ENCODE assay signal across 1 cellular context in the genomic region with DNA sequence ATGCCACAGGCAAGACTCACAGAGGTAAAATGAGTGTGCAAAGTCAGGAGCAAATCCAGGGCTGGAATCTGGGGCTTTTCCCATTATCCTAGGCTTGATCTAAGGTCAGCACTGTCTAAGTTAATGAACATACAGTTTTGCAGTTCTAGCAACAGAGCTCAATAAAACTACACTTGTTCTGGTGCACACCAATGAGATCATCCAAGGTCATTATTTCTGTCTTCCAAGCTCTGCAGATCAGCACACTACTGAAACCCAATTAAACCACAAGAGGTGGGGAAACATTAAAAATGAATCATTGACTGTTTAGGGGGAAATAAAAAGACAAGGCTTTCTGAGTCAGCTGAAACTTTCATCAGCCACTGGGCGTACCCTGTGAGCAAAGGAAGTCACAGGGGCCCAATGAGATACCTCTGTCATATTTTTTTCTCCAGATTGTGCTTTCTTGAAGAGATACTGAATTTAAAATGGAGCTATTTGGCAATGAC.
TF ChIP-seq lines count a peak whose summit lies in the region.

No MANE protein-coding gene starts in this region.

TF ChIP-seq in GM12878, 131 proteins besides CTCF, POLR2A, EP300 and RAD21 (continued from another document):
- TF ChIP-seq, protein P1, sequence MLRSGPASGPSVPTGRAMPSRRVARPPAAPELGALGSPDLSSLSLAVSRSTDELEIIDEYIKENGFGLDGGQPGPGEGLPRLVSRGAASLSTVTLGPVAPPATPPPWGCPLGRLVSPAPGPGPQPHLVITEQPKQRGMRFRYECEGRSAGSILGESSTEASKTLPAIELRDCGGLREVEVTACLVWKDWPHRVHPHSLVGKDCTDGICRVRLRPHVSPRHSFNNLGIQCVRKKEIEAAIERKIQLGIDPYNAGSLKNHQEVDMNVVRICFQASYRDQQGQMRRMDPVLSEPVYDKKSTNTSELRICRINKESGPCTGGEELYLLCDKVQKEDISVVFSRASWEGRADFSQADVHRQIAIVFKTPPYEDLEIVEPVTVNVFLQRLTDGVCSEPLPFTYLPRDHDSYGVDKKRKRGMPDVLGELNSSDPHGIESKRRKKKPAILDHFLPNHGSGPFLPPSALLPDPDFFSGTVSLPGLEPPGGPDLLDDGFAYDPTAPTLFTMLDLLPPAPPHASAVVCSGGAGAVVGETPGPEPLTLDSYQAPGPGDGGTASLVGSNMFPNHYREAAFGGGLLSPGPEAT (IDR thresholded peaks at IDR 0.05; ENCODE audit: low read depth): no peak
- TF ChIP-seq IKZF2 (IDR thresholded peaks at IDR 0.05) (peak in 1 of 2 experiments; percentile 23; a peak in 1 of 4 replicates), RBBP5 (conservative IDR thresholded peaks at IDR 0.05) (no peak), PAX5 (IDR thresholded peaks at IDR 0.05; ENCODE audit: borderline replicate concordance, low read depth, low read length) (no peak), KLF5 (IDR thresholded peaks at IDR 0.05; ENCODE audit: partially characterized antibody) (no peak), BCL11A (IDR thresholded peaks at IDR 0.05; ENCODE audit: low read depth, low read length) (0 out of 2 replicates have a peak, but pooled peaks have one; percentile 21), ATF7 (IDR thresholded peaks at IDR 0.05; ENCODE audit: low read depth) (peak; percentile 19; the same call in 1 of the 2 replicates), ETV6 (conservative IDR thresholded peaks at IDR 0.05 in 1 of 2, IDR thresholded peaks at IDR 0.05 in 1 of 2; ENCODE audit: borderline replicate concordance in 1 of 2, low read depth in 1 of 2) (peak in 1 of 2 experiments; percentile 61; a peak in 1 of 4 replicates), CREM (IDR thresholded peaks at IDR 0.05; ENCODE audit: low read depth) (peak; percentile 61; the same call in 1 of the 2 replicates), NFIC (IDR thresholded peaks at IDR 0.05; ENCODE audit: low read depth, low read length) (peak; percentile 81), HDGF (IDR thresholded peaks at IDR 0.05) (no peak), IKZF1 (conservative IDR thresholded peaks at IDR 0.05) (no peak; the same call in 1 of the 2 replicates), ZBED1 (IDR thresholded peaks at IDR 0.05; ENCODE audit: borderline replicate concordance) (peak; percentile 52; the same call in 1 of the 2 replicates), SUZ12 (IDR thresholded peaks at IDR 0.05; ENCODE audit: unreplicated experiment) (no peak), ZNF217 (IDR thresholded peaks at IDR 0.05) (no peak), EED (IDR thresholded peaks at IDR 0.05; ENCODE audit: low read depth) (peak; percentile 34; the same call in 1 of the 2 replicates), KAT2A (conservative IDR thresholded peaks at IDR 0.05; ENCODE audit: control insufficient read depth, low read depth, low read length) (no peak), NR2F1 (conservative IDR thresholded peaks at IDR 0.05) (no peak), KDM1A (IDR thresholded peaks at IDR 0.05; ENCODE audit: borderline replicate concordance) (no peak), STAT1 (conservative IDR thresholded peaks at IDR 0.05) (no peak), BHLHE40 (IDR thresholded peaks at IDR 0.05; ENCODE audit: borderline replicate concordance in 1 of 2, low read depth in 2 of 2, low read length in 1 of 2) (peak; percentile 39 to 48; a peak in 2 of 4 replicates), FOXM1 (IDR thresholded peaks at IDR 0.05; ENCODE audit: low read depth, low read length) (peak; percentile 72; the same call in 1 of the 2 replicates), MTA2 (IDR thresholded peaks at IDR 0.05; ENCODE audit: low read depth) (0 out of 2 replicates have a peak, but pooled peaks have one; percentile 12), TARDBP (IDR thresholded peaks at IDR 0.05; ENCODE audit: borderline replicate concordance) (no peak), JUNB (IDR thresholded peaks at IDR 0.05) (peak; percentile 60), LARP7 (IDR thresholded peaks at IDR 0.05) (no peak)
- TF ChIP-seq, protein P2, sequence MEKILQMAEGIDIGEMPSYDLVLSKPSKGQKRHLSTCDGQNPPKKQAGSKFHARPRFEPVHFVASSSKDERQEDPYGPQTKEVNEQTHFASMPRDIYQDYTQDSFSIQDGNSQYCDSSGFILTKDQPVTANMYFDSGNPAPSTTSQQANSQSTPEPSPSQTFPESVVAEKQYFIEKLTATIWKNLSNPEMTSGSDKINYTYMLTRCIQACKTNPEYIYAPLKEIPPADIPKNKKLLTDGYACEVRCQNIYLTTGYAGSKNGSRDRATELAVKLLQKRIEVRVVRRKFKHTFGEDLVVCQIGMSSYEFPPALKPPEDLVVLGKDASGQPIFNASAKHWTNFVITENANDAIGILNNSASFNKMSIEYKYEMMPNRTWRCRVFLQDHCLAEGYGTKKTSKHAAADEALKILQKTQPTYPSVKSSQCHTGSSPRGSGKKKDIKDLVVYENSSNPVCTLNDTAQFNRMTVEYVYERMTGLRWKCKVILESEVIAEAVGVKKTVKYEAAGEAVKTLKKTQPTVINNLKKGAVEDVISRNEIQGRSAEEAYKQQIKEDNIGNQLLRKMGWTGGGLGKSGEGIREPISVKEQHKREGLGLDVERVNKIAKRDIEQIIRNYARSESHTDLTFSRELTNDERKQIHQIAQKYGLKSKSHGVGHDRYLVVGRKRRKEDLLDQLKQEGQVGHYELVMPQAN (conservative IDR thresholded peaks at IDR 0.05): no peak
- TF ChIP-seq, protein P3, sequence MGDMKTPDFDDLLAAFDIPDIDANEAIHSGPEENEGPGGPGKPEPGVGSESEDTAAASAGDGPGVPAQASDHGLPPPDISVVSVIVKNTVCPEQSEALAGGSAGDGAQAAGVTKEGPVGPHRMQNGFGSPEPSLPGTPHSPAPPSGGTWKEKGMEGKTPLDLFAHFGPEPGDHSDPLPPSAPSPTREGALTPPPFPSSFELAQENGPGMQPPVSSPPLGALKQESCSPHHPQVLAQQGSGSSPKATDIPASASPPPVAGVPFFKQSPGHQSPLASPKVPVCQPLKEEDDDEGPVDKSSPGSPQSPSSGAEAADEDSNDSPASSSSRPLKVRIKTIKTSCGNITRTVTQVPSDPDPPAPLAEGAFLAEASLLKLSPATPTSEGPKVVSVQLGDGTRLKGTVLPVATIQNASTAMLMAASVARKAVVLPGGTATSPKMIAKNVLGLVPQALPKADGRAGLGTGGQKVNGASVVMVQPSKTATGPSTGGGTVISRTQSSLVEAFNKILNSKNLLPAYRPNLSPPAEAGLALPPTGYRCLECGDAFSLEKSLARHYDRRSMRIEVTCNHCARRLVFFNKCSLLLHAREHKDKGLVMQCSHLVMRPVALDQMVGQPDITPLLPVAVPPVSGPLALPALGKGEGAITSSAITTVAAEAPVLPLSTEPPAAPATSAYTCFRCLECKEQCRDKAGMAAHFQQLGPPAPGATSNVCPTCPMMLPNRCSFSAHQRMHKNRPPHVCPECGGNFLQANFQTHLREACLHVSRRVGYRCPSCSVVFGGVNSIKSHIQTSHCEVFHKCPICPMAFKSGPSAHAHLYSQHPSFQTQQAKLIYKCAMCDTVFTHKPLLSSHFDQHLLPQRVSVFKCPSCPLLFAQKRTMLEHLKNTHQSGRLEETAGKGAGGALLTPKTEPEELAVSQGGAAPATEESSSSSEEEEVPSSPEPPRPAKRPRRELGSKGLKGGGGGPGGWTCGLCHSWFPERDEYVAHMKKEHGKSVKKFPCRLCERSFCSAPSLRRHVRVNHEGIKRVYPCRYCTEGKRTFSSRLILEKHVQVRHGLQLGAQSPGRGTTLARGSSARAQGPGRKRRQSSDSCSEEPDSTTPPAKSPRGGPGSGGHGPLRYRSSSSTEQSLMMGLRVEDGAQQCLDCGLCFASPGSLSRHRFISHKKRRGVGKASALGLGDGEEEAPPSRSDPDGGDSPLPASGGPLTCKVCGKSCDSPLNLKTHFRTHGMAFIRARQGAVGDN (IDR thresholded peaks at IDR 0.05): no peak
- TF ChIP-seq, protein P4, sequence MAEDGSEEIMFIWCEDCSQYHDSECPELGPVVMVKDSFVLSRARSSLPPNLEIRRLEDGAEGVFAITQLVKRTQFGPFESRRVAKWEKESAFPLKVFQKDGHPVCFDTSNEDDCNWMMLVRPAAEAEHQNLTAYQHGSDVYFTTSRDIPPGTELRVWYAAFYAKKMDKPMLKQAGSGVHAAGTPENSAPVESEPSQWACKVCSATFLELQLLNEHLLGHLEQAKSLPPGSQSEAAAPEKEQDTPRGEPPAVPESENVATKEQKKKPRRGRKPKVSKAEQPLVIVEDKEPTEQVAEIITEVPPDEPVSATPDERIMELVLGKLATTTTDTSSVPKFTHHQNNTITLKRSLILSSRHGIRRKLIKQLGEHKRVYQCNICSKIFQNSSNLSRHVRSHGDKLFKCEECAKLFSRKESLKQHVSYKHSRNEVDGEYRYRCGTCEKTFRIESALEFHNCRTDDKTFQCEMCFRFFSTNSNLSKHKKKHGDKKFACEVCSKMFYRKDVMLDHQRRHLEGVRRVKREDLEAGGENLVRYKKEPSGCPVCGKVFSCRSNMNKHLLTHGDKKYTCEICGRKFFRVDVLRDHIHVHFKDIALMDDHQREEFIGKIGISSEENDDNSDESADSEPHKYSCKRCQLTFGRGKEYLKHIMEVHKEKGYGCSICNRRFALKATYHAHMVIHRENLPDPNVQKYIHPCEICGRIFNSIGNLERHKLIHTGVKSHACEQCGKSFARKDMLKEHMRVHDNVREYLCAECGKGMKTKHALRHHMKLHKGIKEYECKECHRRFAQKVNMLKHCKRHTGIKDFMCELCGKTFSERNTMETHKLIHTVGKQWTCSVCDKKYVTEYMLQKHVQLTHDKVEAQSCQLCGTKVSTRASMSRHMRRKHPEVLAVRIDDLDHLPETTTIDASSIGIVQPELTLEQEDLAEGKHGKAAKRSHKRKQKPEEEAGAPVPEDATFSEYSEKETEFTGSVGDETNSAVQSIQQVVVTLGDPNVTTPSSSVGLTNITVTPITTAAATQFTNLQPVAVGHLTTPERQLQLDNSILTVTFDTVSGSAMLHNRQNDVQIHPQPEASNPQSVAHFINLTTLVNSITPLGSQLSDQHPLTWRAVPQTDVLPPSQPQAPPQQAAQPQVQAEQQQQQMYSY (CRISPR knock-in tag; IDR thresholded peaks at IDR 0.05): no peak
- TF ChIP-seq, protein P5, sequence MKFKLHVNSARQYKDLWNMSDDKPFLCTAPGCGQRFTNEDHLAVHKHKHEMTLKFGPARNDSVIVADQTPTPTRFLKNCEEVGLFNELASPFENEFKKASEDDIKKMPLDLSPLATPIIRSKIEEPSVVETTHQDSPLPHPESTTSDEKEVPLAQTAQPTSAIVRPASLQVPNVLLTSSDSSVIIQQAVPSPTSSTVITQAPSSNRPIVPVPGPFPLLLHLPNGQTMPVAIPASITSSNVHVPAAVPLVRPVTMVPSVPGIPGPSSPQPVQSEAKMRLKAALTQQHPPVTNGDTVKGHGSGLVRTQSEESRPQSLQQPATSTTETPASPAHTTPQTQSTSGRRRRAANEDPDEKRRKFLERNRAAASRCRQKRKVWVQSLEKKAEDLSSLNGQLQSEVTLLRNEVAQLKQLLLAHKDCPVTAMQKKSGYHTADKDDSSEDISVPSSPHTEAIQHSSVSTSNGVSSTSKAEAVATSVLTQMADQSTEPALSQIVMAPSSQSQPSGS (IDR thresholded peaks at IDR 0.05; ENCODE audit: low read length): peak; percentile 62; the same call in 1 of the 2 replicates
- TF ChIP-seq, protein P6, sequence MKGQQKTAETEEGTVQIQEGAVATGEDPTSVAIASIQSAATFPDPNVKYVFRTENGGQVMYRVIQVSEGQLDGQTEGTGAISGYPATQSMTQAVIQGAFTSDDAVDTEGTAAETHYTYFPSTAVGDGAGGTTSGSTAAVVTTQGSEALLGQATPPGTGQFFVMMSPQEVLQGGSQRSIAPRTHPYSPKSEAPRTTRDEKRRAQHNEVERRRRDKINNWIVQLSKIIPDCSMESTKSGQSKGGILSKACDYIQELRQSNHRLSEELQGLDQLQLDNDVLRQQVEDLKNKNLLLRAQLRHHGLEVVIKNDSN (IDR thresholded peaks at IDR 0.05; ENCODE audit: borderline replicate concordance, extremely low read length, insufficient read depth, low read depth, low read length): no peak
